In genomic region chr3:64846009-64846408, GRCh38 we compare ENCODE assay signal across 26 cellular contexts.
A peak's percentile ranks its signal among the peaks of the same experiment; 100 is the strongest.
DNase-seq lines count a peak whose midpoint lies in the region; ATAC-seq and TF ChIP-seq lines count a peak whose summit lies in the region.
"Had no signal": no experiment of that assay in that cellular context is flagged by ENCODE, and none has a peak within 500 bp of the region (broad histone marks: within the 10 kb centered on the region; RNA-seq: fewer than 3 reads in every experiment).

No MANE protein-coding gene starts in this region.

- no peak for TF ChIP-seq EP300 in ovary (IDR thresholded peaks at IDR 0.05)

- no peak overlapping the region for H4K8ac ChIP-seq in mesendoderm (ENCODE audit: low read depth, low read length)

- H3K4me3 Mint-ChIP-seq in nephron progenitor cell = no peak overlapping the region
- H3K4me3 Mint-ChIP-seq: CD14-positive monocyte; CD4-positive, alpha-beta memory T cell; CD4-positive, CD25-positive, alpha-beta regulatory T cell; CD8-positive, alpha-beta memory T cell had no signal

- H3K27ac Mint-ChIP-seq in nephron progenitor cell = peak overlapping the region; percentile 92
- H3K27ac Mint-ChIP-seq: CD14-positive monocyte; CD4-positive, alpha-beta memory T cell; CD4-positive, CD25-positive, alpha-beta regulatory T cell; CD8-positive, alpha-beta memory T cell had no signal

- H3K18ac ChIP-seq in mesendoderm (ENCODE audit: low read length) = no peak overlapping the region

- peaks cover 4% of the 10 kb centered on the region for H3K9me3 Mint-ChIP-seq in nephron progenitor cell

- no peak overlapping the region for H3K56ac ChIP-seq in mesendoderm (ENCODE audit: low read length)

- H3K27me3 Mint-ChIP-seq in nephron progenitor cell (ENCODE audit: low read depth, poor library complexity) = no peaks in the 10 kb centered on the region
- H3K27me3 Mint-ChIP-seq: CD4-positive, alpha-beta memory T cell; CD4-positive, CD25-positive, alpha-beta regulatory T cell; CD8-positive, alpha-beta memory T cell had no signal

- no peaks in the 10 kb centered on the region for H3K79me1 ChIP-seq in mesendoderm (ENCODE audit: low read length)

- peaks cover 53% of the 10 kb centered on the region for H3K4me1 Mint-ChIP-seq in nephron progenitor cell
- H3K4me1 Mint-ChIP-seq: CD14-positive monocyte; CD4-positive, alpha-beta memory T cell; CD4-positive, CD25-positive, alpha-beta regulatory T cell; CD8-positive, alpha-beta memory T cell had no signal

- H3K9me3 ChIP-seq in iPS-15b (ENCODE audit: control insufficient read depth, insufficient read depth, low read length) = no peaks in the 10 kb centered on the region
- H3K9me3 ChIP-seq in ovary = no peaks in the 10 kb centered on the region
- H3K9me3 ChIP-seq: BE2C had no signal

- TF ChIP-seq CTCF in nephron progenitor cell (IDR thresholded peaks at IDR 0.05) (no peak), ovary (IDR thresholded peaks at IDR 0.05) (no peak)

- no peaks in the 10 kb centered on the region for H3K36me3 ChIP-seq in iPS-15b (ENCODE audit: control insufficient read depth, insufficient read depth, low read length)
- no peaks in the 10 kb centered on the region for H3K36me3 ChIP-seq in mesendoderm (ENCODE audit: control insufficient read depth, insufficient read depth, low read length)
- H3K36me3 ChIP-seq in ovary = no peaks in the 10 kb centered on the region
- H3K36me3 ChIP-seq: BE2C, BLaER1 had no signal

- H2BK5ac ChIP-seq in mesendoderm (ENCODE audit: low read length) = no peak overlapping the region

- H3K27me3 ChIP-seq in iPS-15b (ENCODE audit: control insufficient read depth, insufficient read depth, low read length) (no peaks in the 10 kb centered on the region), mesendoderm (ENCODE audit: insufficient read depth, low read length, poor library complexity) (no peaks in the 10 kb centered on the region), ovary (no peaks in the 10 kb centered on the region)
- H3K27me3 ChIP-seq: BE2C, BLaER1 had no signal

- H2BK15ac ChIP-seq in mesendoderm (replicated peaks; ENCODE audit: low read depth) = no peak overlapping the region

- DNase-seq in HEK293T (ENCODE audit: extremely low spot score) (no peak), mesendoderm (no peak), nephron progenitor cell (peak; percentile 23), nucleus accumbens (lab: John Stamatoyannopoulos, UW) (no peak), ovary (no peak)
- no peak for DNase-seq in activated naive CD4-positive, alpha-beta T cell treated with Interleukin-2 at 50 U/mL for 16 hours
- DNase-seq: 8988T; ACHN; BE2C; C1 segment of cervical spinal cord; CD4-positive, alpha-beta memory T cell; CD4-positive, CD25-positive, alpha-beta regulatory T cell; CD8-positive, alpha-beta memory T cell; COR-L47; DMS 273 treated with DMSO at 0.1 percent for 48 hours; DMS153; DMS53; DMS79; DND-41; EL; GDM1 had no signal

- CTCF ChIA-PET in HEK293T (lab: Yijun Ruan, JAX) = interaction anchor here (0.5 kb wide), 1 partner anchor 326 kb away, joined by 3 read pairs; no protein-coding TSS in a partner anchor

- no peak overlapping the region for H2AK5ac ChIP-seq in mesendoderm (ENCODE audit: low read length)

- peak overlapping the region; percentile 26 for H3K9ac ChIP-seq in iPS-15b (ENCODE audit: low read depth, low read length)
- H3K9ac ChIP-seq in mesendoderm (ENCODE audit: low read length) = no peak overlapping the region
- H3K9ac ChIP-seq: BLaER1 had no signal

- H3K4me1 ChIP-seq in iPS-15b (ENCODE audit: control insufficient read depth, insufficient read depth, low read length) (no peaks in the 10 kb centered on the region), mesendoderm (ENCODE audit: control insufficient read depth, low read depth, low read length) (no peaks in the 10 kb centered on the region), ovary (ENCODE audit: insufficient read depth) (peaks cover 16% of the 10 kb centered on the region)
- H3K4me1 ChIP-seq: BE2C had no signal

- H3K4me3 ChIP-seq in iPS-15b (ENCODE audit: low read depth, low read length) = no peak overlapping the region
- H3K4me3 ChIP-seq in mesendoderm (ENCODE audit: low read length) = no peak overlapping the region
- H3K4me3 ChIP-seq in ovary = no peak overlapping the region
- H3K4me3 ChIP-seq: BLaER1, GM12878 had no signal

- H3K79me2 ChIP-seq in mesendoderm (ENCODE audit: control insufficient read depth, insufficient read depth, low read length) = no peaks in the 10 kb centered on the region

- POLR2A ChIA-PET in HEK293T (lab: Yijun Ruan, JAX) = no interaction called here

- no peak overlapping the region for H3K4ac ChIP-seq in mesendoderm (ENCODE audit: low read depth, low read length)

- WGBS in mesendoderm (ENCODE audit: extremely low coverage, insufficient coverage, low lambda C conversion rate) = no CpG with 5 or more reads among the region's 5 CpGs
- 67 to 80% (median 70%) methylated on average over 5 of the region's 5 CpGs for WGBS in ovary, 3 donors

- peak overlapping the region; percentile 54 for H2BK120ac ChIP-seq in mesendoderm (ENCODE audit: low read depth, low read length)

- H3K4me2 ChIP-seq in mesendoderm (ENCODE audit: low read length) = no peak overlapping the region

- no peak overlapping the region for H4K5ac ChIP-seq in mesendoderm (ENCODE audit: low read length)

- no peak for TF ChIP-seq POLR2A in ovary (IDR thresholded peaks at IDR 0.05)

- H3K27ac ChIP-seq in mesendoderm (ENCODE audit: low read depth, low read length) (no peak overlapping the region), ovary (no peak overlapping the region)
- H3K27ac ChIP-seq: BLaER1 had no signal

- H3K36me3 Mint-ChIP-seq in nephron progenitor cell (ENCODE audit: low read depth) = no peaks in the 10 kb centered on the region
- H3K36me3 Mint-ChIP-seq: CD14-positive monocyte; CD4-positive, alpha-beta memory T cell; CD4-positive, CD25-positive, alpha-beta regulatory T cell; CD8-positive, alpha-beta memory T cell had no signal

- intact Hi-C loops in ovary (cut with DNase I) = no loop called here

- ATAC-seq in HG03520 (IDR thresholded peaks at IDR 0.05; ENCODE audit: unreplicated experiment) = no peak
- ATAC-seq: GM12878 had no signal

- H3K23ac ChIP-seq in mesendoderm (ENCODE audit: low read length) = no peak overlapping the region

TF ChIP-seq in HEK293T, 16 proteins besides CTCF, POLR2A, EP300 and RAD21:
- TF ChIP-seq PKNOX1 (IDR thresholded peaks at IDR 0.05) (0 out of 2 replicates have a peak, but pooled peaks have one; percentile 3), BHLHE40 (IDR thresholded peaks at IDR 0.05; ENCODE audit: borderline replicate concordance) (no peak)
